Comparison of ENCODE assay signal across 1 cellular context in the genomic region with DNA sequence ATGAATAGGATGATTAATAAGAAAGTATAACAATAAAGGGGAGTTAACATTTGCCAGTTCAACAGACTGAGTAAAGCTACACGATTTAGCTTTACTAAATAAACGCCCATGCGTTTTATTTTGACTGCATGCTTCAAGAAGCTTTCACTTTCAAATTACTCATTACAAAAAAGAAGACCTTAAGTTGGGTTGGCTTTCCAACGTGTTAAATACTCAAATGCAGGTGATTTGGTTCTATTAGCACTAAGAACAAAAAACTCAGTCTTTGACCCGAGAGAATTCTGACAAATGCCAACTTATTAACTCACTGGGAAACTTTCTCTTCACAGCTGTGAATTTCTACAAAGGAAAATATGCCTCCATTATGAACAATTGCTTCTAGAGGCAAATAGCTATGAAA.
TF ChIP-seq lines count a peak whose summit lies in the region.

No MANE protein-coding gene starts in this region.

TF ChIP-seq in HepG2, 621 proteins besides CTCF, POLR2A, EP300 and RAD21:
- TF ChIP-seq NPAS2 (CRISPR knock-in tag; IDR thresholded peaks at IDR 0.05; ENCODE audit: borderline replicate concordance) (no peak), SIN3A (IDR thresholded peaks at IDR 0.05; ENCODE audit: borderline replicate concordance, low read depth, low read length) (no peak), ARNT2 (CRISPR knock-in tag; IDR thresholded peaks at IDR 0.05; ENCODE audit: low read depth) (no peak), SAP130 (CRISPR knock-in tag; IDR thresholded peaks at IDR 0.05; ENCODE audit: low read depth) (no peak)
